In the genomic region with DNA sequence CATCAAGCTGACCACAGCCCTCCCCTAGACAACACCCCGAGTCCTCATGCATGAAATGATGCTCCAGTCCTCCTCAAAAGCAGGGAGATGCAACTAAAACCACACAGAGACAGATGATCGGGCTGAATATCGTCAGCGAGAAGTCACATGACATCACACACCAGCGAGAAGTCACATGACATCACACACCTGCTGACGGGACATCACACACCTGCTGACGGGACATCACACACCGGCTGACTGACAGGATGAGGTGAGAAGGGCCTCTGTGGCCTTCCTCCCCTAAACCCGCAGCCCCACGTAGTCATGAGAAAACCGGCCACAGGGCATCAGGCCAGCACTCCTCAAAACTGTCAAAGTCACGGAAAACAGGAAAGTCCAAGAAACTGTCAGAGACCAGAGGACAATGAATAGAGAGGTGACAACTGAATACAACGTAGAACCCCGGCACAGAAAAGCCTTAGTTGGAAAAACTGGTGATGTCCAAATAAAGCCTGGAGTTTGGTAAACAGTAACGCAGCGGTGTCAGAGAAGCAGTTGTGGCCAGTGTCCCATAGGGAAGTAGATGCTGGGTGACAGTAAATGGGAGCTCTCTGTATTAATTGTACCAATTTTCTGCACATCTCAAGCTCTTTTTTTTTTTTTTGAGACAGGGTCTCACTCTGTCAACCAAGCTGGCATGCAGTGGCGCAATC, we compare ENCODE assay signal across 10 cellular contexts. TPM values are rescaled to one million over a fixed set of nuclear protein-coding genes. Genes with fewer than 3 reads are reported as not detected.
DNase-seq lines count a peak whose midpoint lies in the region; ATAC-seq and TF ChIP-seq lines count a peak whose summit lies in the region.
"Had no signal": no experiment of that assay in that cellular context is flagged by ENCODE, and none has a peak within 500 bp of the region (broad histone marks: within the 10 kb centered on the region; RNA-seq: fewer than 3 reads in every experiment).

No MANE protein-coding gene starts in this region.

- H3K27me3 Mint-ChIP-seq in activated CD4-positive, alpha-beta T cell treated with anti-CD3 and anti-CD28 coated beads for 36 hours: no peaks in the 10 kb centered on the region

- H3K27ac Mint-ChIP-seq in activated CD4-positive, alpha-beta T cell treated with anti-CD3 and anti-CD28 coated beads for 36 hours: peak overlapping the region; percentile 58

- H3K4me3 Mint-ChIP-seq in activated CD4-positive, alpha-beta T cell treated with anti-CD3 and anti-CD28 coated beads for 36 hours: peak overlapping the region; percentile 2

- ATAC-seq in activated CD4-positive, alpha-beta T cell treated with anti-CD3 and anti-CD28 coated beads for 36 hours: peak; percentile 60
- ATAC-seq in GM18870 (IDR thresholded peaks at IDR 0.05; ENCODE audit: unreplicated experiment): no peak
- no peak for ATAC-seq in HG02763 (IDR thresholded peaks at IDR 0.05; ENCODE audit: unreplicated experiment)
- ATAC-seq in HG02885 (IDR thresholded peaks at IDR 0.05; ENCODE audit: poor library complexity, unreplicated experiment): no peak

- intact Hi-C loops in activated CD4-positive, alpha-beta T cell treated with anti-CD3 and anti-CD28 coated beads for 36 hours (cut with DNase I, micrococcal nuclease): no loop called here

- CTCF ChIA-PET in activated CD4-positive, alpha-beta T cell treated with anti-CD3 and anti-CD28 coated beads for 36 hours (lab: Charles Lee): no interaction called here

- H3K36me3 Mint-ChIP-seq in activated CD4-positive, alpha-beta T cell treated with anti-CD3 and anti-CD28 coated beads for 36 hours (ENCODE audit: low read depth): peaks cover 34% of the 10 kb centered on the region

- no peak for TF ChIP-seq RAD21 in Ishikawa (IDR thresholded peaks at IDR 0.05; ENCODE audit: low read depth)

- H3K4me1 Mint-ChIP-seq in activated CD4-positive, alpha-beta T cell treated with anti-CD3 and anti-CD28 coated beads for 36 hours: peaks cover 62% of the 10 kb centered on the region

- H3K9me3 Mint-ChIP-seq in activated CD4-positive, alpha-beta T cell treated with anti-CD3 and anti-CD28 coated beads for 36 hours (ENCODE audit: low read depth): no peaks in the 10 kb centered on the region

- no peak for TF ChIP-seq EP300 in Ishikawa (IDR thresholded peaks at IDR 0.05; ENCODE audit: borderline replicate concordance)

- DNase-seq in activated CD4-positive, alpha-beta T cell treated with anti-CD3 and anti-CD28 coated beads for 36 hours: peak; percentile 59
- peak; percentile 85 for DNase-seq in central memory CD4-positive, alpha-beta T cell
- DNase-seq in stimulated activated CD8-positive, alpha-beta memory T cell treated with anti-CD3 and anti-CD28 coated beads, Interleukin-4, amount 100 ng/mL, for 24 hours (ENCODE audit: low read depth): peak; percentile 48
- no peak for DNase-seq in GM19238 (ENCODE audit: insufficient read length, low spot score)
- DNase-seq: amniotic stem cell, MG63 had no signal

- POLR2A ChIA-PET in activated CD4-positive, alpha-beta T cell treated with anti-CD3 and anti-CD28 coated beads for 36 hours (lab: Charles Lee): no interaction called here

TF ChIP-seq in Ishikawa, 13 proteins besides CTCF, POLR2A, EP300 and RAD21:
- TF ChIP-seq, protein P1, sequence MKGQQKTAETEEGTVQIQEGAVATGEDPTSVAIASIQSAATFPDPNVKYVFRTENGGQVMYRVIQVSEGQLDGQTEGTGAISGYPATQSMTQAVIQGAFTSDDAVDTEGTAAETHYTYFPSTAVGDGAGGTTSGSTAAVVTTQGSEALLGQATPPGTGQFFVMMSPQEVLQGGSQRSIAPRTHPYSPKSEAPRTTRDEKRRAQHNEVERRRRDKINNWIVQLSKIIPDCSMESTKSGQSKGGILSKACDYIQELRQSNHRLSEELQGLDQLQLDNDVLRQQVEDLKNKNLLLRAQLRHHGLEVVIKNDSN (IDR thresholded peaks at IDR 0.05): peak; percentile 42; the same call in 1 of the 2 replicates
- no peak for TF ChIP-seq YY1 (IDR thresholded peaks at IDR 0.05; ENCODE audit: low read depth)
- TF ChIP-seq, protein P2, sequence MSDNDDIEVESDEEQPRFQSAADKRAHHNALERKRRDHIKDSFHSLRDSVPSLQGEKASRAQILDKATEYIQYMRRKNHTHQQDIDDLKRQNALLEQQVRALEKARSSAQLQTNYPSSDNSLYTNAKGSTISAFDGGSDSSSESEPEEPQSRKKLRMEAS (IDR thresholded peaks at IDR 0.05): no peak

RNA-seq across cellular contexts. Expression of a gene that starts 14.3 kb away (rescaled TPM):
- 100 to 1,000 TPM in 1 of 2 experiments, 10 to 100 TPM in 1; 99.0 to 116 TPM for total RNA-seq in activated CD4-positive, alpha-beta T cell treated with anti-CD3 and anti-CD28 coated beads for 36 hours
